In the genomic region with DNA sequence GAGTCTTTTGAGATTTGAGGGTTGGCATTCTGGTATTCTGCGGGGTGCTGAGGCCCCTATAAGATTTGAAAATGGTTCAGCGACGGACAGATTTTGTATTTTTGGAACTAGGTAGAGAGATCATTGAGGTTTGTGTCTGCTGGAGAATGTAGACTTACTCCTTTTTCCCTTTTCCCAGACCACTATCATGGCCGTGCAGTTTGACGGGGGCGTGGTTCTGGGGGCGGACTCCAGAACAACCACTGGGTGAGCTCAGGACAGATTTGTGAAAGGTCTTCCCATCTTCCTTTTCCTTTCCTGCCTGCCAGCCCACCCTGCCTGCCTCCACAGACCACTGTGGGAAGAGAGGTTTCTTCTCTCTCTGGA, we compare ENCODE assay signal across 9 cellular contexts. TPM values are rescaled to one million over a fixed set of nuclear protein-coding genes. Genes with fewer than 3 reads are reported as not detected.
DNase-seq lines count a peak whose midpoint lies in the region; ATAC-seq and TF ChIP-seq lines count a peak whose summit lies in the region.
"Had no signal": no experiment of that assay in that cellular context is flagged by ENCODE, and none has a peak within 500 bp of the region (broad histone marks: within the 10 kb centered on the region; RNA-seq: fewer than 3 reads in every experiment).

No MANE protein-coding gene starts in this region.

- no peaks in the 10 kb centered on the region for H3K9me3 ChIP-seq in DOHH2 (ENCODE audit: control insufficient read depth, insufficient read depth, low read length)
- H3K9me3 ChIP-seq in ovary: no peaks in the 10 kb centered on the region

- H3K27ac ChIP-seq in DOHH2 (ENCODE audit: low read depth, low read length) (peak overlapping the region; percentile 15), ovary (peak overlapping the region; percentile 30 to 54)

- H3K9me3 Mint-ChIP-seq in activated CD8-positive, alpha-beta memory T cell treated with anti-CD3 and anti-CD28 coated beads, Interleukin-2, amount 10 ng/mL, durations not matched to agents 7 days and 5 days (ENCODE audit: low read depth): no peaks in the 10 kb centered on the region

- H3K79me2 ChIP-seq in DOHH2 (ENCODE audit: control insufficient read depth, low read length): peaks cover 17% of the 10 kb centered on the region

- WGBS in ovary, 3 donors: 0 to 1% (median 1%) methylated on average over 7 of the region's 7 CpGs

- no peak for TF ChIP-seq RAD21 in Ishikawa (IDR thresholded peaks at IDR 0.05; ENCODE audit: low read depth)

- H3K4me1 Mint-ChIP-seq in activated CD8-positive, alpha-beta memory T cell treated with anti-CD3 and anti-CD28 coated beads, Interleukin-2, amount 10 ng/mL, durations not matched to agents 7 days and 5 days: peaks cover 21% of the 10 kb centered on the region

- H3K4me3 Mint-ChIP-seq in activated CD8-positive, alpha-beta memory T cell treated with anti-CD3 and anti-CD28 coated beads, Interleukin-2, amount 10 ng/mL, durations not matched to agents 7 days and 5 days: peak overlapping the region; percentile 95

- H3K36me3 Mint-ChIP-seq in activated CD8-positive, alpha-beta memory T cell treated with anti-CD3 and anti-CD28 coated beads, Interleukin-2, amount 10 ng/mL, durations not matched to agents 7 days and 5 days: peaks cover 9% of the 10 kb centered on the region

- H3K9me2 ChIP-seq in DOHH2 (replicated peaks; ENCODE audit: control insufficient read depth, low read length): no peaks in the 10 kb centered on the region

- peak overlapping the region; percentile 61 for H3K4me2 ChIP-seq in DOHH2 (ENCODE audit: low read length)

- H3K4me3 ChIP-seq in DOHH2 (ENCODE audit: low read length) (peak overlapping the region; percentile 86), foreskin fibroblast (ENCODE audit: low read depth in 1 of 2, low read length in 2 of 2) (peak overlapping the region; percentile 100), ovary (peak overlapping the region; percentile 75)

- TF ChIP-seq CTCF in DOHH2 (IDR thresholded peaks at IDR 0.05; ENCODE audit: low read depth, low read length, poor library complexity, severe bottlenecking) (no peak), foreskin fibroblast (IDR thresholded peaks at IDR 0.05; ENCODE audit: low read depth, low read length) (no peak), ovary (IDR thresholded peaks at IDR 0.05) (no peak)

- no peaks in the 10 kb centered on the region for H3F3A ChIP-seq in DOHH2 (ENCODE audit: control insufficient read depth, insufficient read depth)

- H4K20me1 ChIP-seq in DOHH2 (ENCODE audit: control insufficient read depth, insufficient read depth, low read depth, low read length): no peaks in the 10 kb centered on the region

- CTCF ChIA-PET in activated CD8-positive, alpha-beta memory T cell treated with anti-CD3 and anti-CD28 coated beads, Interleukin-2, amount 10 ng/mL, durations not matched to agents 7 days and 5 days (lab: Charles Lee): interaction anchor here (1.0 to 1.1 kb wide), 4 partner anchors 9 to 87 kb away, joined by 3 to 4 read pairs (median 4); partner anchors contain the start of genes ARRB2 and PLD2

- H3K36me3 ChIP-seq in DOHH2 (ENCODE audit: control insufficient read depth, low read length) (peaks cover 17% of the 10 kb centered on the region), ovary (no peaks in the 10 kb centered on the region)

- H3K27ac Mint-ChIP-seq in activated CD8-positive, alpha-beta memory T cell treated with anti-CD3 and anti-CD28 coated beads, Interleukin-2, amount 10 ng/mL, durations not matched to agents 7 days and 5 days: peak overlapping the region; percentile 97

- peak; percentile 18 for ATAC-seq in activated CD8-positive, alpha-beta memory T cell treated with anti-CD3 and anti-CD28 coated beads, Interleukin-2, amount 10 ng/mL, durations not matched to agents 7 days and 5 days
- ATAC-seq in HG03108 (IDR thresholded peaks at IDR 0.05; ENCODE audit: unreplicated experiment) (no peak), HG03442 (IDR thresholded peaks at IDR 0.05; ENCODE audit: unreplicated experiment) (no peak)

- no peak for TF ChIP-seq EP300 in Ishikawa (IDR thresholded peaks at IDR 0.05; ENCODE audit: borderline replicate concordance)
- no peak for TF ChIP-seq EP300 in ovary (IDR thresholded peaks at IDR 0.05)

- intact Hi-C loops in ovary (cut with DNase I): no loop called here

- H3K27me3 ChIP-seq in DOHH2 (ENCODE audit: control insufficient read depth, low read length) (peaks cover 4% of the 10 kb centered on the region; the same call in 1 of the 2 replicates), ovary (no peaks in the 10 kb centered on the region)

- TF ChIP-seq POLR2A in ovary (IDR thresholded peaks at IDR 0.05): no peak

- H3K4me1 ChIP-seq in DOHH2 (ENCODE audit: control insufficient read depth, low read length) (peaks cover 14% of the 10 kb centered on the region), ovary (ENCODE audit: insufficient read depth) (peaks cover 4% of the 10 kb centered on the region)

- peak; percentile 54 for DNase-seq in activated CD8-positive, alpha-beta memory T cell treated with anti-CD3 and anti-CD28 coated beads, Interleukin-2, amount 10 ng/mL, durations not matched to agents 7 days and 5 days
- peak in 1 of 2 donors; percentile 72 for DNase-seq in foreskin fibroblast
- no peak for DNase-seq in ovary
- DNase-seq in H4 (ENCODE audit: low spot score): no peak

- peaks cover 9% of the 10 kb centered on the region for H3K27me3 Mint-ChIP-seq in activated CD8-positive, alpha-beta memory T cell treated with anti-CD3 and anti-CD28 coated beads, Interleukin-2, amount 10 ng/mL, durations not matched to agents 7 days and 5 days

TF ChIP-seq in Ishikawa, 13 proteins besides CTCF, POLR2A, EP300 and RAD21:
- TF ChIP-seq YY1 (IDR thresholded peaks at IDR 0.05; ENCODE audit: low read depth): 0 out of 2 replicates have a peak, but pooled peaks have one; percentile 28
- TF ChIP-seq CREB1 (IDR thresholded peaks at IDR 0.05; ENCODE audit: low read depth): no peak

RNA-seq across cellular contexts. Expression of gene PSMB6, which starts 0.6 kb away (rescaled TPM):
- 100 to 1,000 TPM; 119 to 157 TPM for total RNA-seq in activated CD8-positive, alpha-beta memory T cell treated with anti-CD3 and anti-CD28 coated beads, Interleukin-2, amount 10 ng/mL, durations not matched to agents 7 days and 5 days
- 100 to 1,000 TPM in 1 of 7 donors, 10 to 100 TPM in 6; 74.6 to 123 (median 87.9) TPM for total RNA-seq in ovary
- polyA plus RNA-seq in ovary: 100 to 1,000 TPM in 1 of 2 donors, 10 to 100 TPM in 1; 87.8 to 111 TPM
- 186 and 232 TPM in 2 replicates for total RNA-seq in H4 (2014; rRNA removed; shearing (Covaris generic))

RNA-seq across cellular contexts. Expression of gene GLTPD2, which starts 7.8 kb away (rescaled TPM):
- total RNA-seq in activated CD8-positive, alpha-beta memory T cell treated with anti-CD3 and anti-CD28 coated beads, Interleukin-2, amount 10 ng/mL, durations not matched to agents 7 days and 5 days: not detected
- not detected for total RNA-seq in ovary
- not detected for polyA plus RNA-seq in ovary
- not detected in 2 replicates for total RNA-seq in H4 (2014; rRNA removed; shearing (Covaris generic))
- total RNA-seq: subcutaneous adipose tissue had no signal

RNA-seq across cellular contexts. Expression of gene VMO1, which starts 10.4 kb away (rescaled TPM):
- total RNA-seq in activated CD8-positive, alpha-beta memory T cell treated with anti-CD3 and anti-CD28 coated beads, Interleukin-2, amount 10 ng/mL, durations not matched to agents 7 days and 5 days: under 1 TPM; 0.37 to 0.50 TPM
- 1 to 10 TPM in 5 of 7 donors, under 1 TPM in 2; 0.69 to 3.5 (median 1.3) TPM for total RNA-seq in ovary
- polyA plus RNA-seq in ovary: 1 to 10 TPM in 1 of 2 donors, not detected in 1; 1.1 TPM
- total RNA-seq in H4 (2014; rRNA removed; shearing (Covaris generic)): not detected in 2 replicates

RNA-seq across cellular contexts. Expression of gene PLD2, which starts 10.4 kb away (rescaled TPM):
- total RNA-seq in activated CD8-positive, alpha-beta memory T cell treated with anti-CD3 and anti-CD28 coated beads, Interleukin-2, amount 10 ng/mL, durations not matched to agents 7 days and 5 days: 10 to 100 TPM; 11.7 to 14.5 TPM
- 10 to 100 TPM; 16.2 to 53.3 (median 42.7) TPM for total RNA-seq in ovary
- polyA plus RNA-seq in ovary: 10 to 100 TPM; 20.3 to 31.4 TPM
- total RNA-seq in H4 (2014; rRNA removed; shearing (Covaris generic)): 5.0 and 11.7 TPM in 2 replicates
